ENCODE assay signal across 1 cellular context in the genomic region with DNA sequence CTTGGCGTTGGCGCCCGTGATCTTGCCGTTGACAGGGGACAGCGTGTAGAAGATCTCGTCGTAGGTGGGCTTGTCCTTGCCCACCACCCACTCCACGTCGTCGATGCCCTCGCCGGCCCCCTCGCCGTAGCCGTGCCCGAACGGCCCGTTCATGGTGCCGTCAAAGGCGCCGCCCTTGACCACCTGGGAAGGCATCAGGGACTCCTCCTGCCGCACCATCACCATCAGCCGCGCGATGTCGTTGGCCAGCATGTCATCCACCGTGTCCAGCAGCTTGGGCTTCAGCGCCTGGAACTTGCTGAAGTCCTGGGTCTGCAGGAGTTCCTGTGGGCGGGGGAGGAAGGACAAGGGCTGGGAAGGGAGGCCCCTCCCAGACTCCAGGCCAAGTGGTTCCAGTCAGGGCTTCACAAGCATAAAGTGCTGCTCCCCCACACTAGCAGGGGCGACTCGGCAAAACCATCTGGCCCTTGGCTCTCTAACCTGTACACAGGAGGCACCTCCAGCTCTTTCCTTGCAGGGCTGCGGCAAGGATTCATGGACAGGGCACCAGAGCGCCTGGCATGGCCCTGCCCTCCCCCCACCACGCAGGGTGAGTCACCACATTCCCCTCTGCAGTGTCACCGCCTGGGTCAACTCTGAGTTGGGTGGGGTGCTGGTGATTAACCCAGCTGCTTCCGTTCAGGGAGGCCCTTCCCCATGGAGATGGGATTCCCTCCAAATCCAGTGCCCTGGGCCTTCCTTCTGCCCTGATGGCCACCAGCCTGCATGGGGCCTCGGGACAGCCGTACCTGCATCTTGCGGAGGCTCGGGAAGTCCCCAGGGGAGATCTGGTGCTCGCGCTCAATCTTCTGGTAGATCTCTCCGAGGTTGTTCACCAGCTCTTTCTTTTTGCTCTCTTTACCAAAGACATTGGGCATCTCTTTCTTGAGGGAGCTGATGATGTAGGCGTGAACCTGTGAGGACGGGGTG.
A peak's percentile ranks its signal among the peaks of the same experiment; 100 is the strongest.
TF ChIP-seq lines count a peak whose summit lies in the region.

No MANE protein-coding gene starts in this region.

TF ChIP-seq in K562, 482 proteins besides CTCF, POLR2A, EP300 and RAD21 (continued from another document and continues in another):
- no peak for TF ChIP-seq PHB2 (IDR thresholded peaks at IDR 0.05; ENCODE audit: low read depth)
- TF ChIP-seq, protein P1, sequence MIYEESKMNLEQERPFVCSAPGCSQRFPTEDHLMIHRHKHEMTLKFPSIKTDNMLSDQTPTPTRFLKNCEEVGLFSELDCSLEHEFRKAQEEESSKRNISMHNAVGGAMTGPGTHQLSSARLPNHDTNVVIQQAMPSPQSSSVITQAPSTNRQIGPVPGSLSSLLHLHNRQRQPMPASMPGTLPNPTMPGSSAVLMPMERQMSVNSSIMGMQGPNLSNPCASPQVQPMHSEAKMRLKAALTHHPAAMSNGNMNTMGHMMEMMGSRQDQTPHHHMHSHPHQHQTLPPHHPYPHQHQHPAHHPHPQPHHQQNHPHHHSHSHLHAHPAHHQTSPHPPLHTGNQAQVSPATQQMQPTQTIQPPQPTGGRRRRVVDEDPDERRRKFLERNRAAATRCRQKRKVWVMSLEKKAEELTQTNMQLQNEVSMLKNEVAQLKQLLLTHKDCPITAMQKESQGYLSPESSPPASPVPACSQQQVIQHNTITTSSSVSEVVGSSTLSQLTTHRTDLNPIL (CRISPR knock-in tag; IDR thresholded peaks at IDR 0.05): no peak
- TF ChIP-seq PTTG1 (tag; IDR thresholded peaks at IDR 0.05; ENCODE audit: low read depth): no peak
- TF ChIP-seq MEF2A (IDR thresholded peaks at IDR 0.05; ENCODE audit: control insufficient read depth, low read depth, low read length): no peak
- no peak for TF ChIP-seq SMAD2 (IDR thresholded peaks at IDR 0.05; ENCODE audit: low read depth, low read length)
- no peak for TF ChIP-seq ZKSCAN3 (CRISPR knock-in tag; IDR thresholded peaks at IDR 0.05)
- no peak for TF ChIP-seq MEF2D (tag; conservative IDR thresholded peaks at IDR 0.05; ENCODE audit: low read depth)
- no peak; the same call in 1 of the 2 replicates for TF ChIP-seq MAFK (IDR thresholded peaks at IDR 0.05; ENCODE audit: low read length)
- TF ChIP-seq, protein P2, sequence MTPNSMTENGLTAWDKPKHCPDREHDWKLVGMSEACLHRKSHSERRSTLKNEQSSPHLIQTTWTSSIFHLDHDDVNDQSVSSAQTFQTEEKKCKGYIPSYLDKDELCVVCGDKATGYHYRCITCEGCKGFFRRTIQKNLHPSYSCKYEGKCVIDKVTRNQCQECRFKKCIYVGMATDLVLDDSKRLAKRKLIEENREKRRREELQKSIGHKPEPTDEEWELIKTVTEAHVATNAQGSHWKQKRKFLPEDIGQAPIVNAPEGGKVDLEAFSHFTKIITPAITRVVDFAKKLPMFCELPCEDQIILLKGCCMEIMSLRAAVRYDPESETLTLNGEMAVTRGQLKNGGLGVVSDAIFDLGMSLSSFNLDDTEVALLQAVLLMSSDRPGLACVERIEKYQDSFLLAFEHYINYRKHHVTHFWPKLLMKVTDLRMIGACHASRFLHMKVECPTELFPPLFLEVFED (CRISPR knock-in tag; conservative IDR thresholded peaks at IDR 0.05): no peak
- TF ChIP-seq GTF2E2 (tag; IDR thresholded peaks at IDR 0.05): no peak
- 0 out of 4 replicates have a peak, but pooled peaks of 1 of the 2 experiments have one; percentile 3 for TF ChIP-seq SIN3A (IDR thresholded peaks at IDR 0.05; ENCODE audit: borderline replicate concordance in 2 of 2, control insufficient read depth in 1 of 2, low read depth in 2 of 2, low read length in 2 of 2)
- no peak for TF ChIP-seq HNRNPH1 (optimal IDR thresholded peaks at IDR 0.05; ENCODE audit: low read depth, low read length)
- no peak for TF ChIP-seq PHF21A (IDR thresholded peaks at IDR 0.05; ENCODE audit: borderline replicate concordance, low read depth)
- TF ChIP-seq HOXB6 (CRISPR knock-in tag; IDR thresholded peaks at IDR 0.05; ENCODE audit: borderline replicate concordance): no peak
- TF ChIP-seq SETDB1 (IDR thresholded peaks at IDR 0.05; ENCODE audit: low read length): no peak
- peak; percentile 94 for TF ChIP-seq SMARCA4 (IDR thresholded peaks at IDR 0.05)
- TF ChIP-seq NBN (IDR thresholded peaks at IDR 0.05; ENCODE audit: low read depth): no peak
- TF ChIP-seq ZNF165 (CRISPR knock-in tag; IDR thresholded peaks at IDR 0.05; ENCODE audit: borderline replicate concordance): no peak
- TF ChIP-seq ZFP30 (CRISPR knock-in tag; IDR thresholded peaks at IDR 0.05; ENCODE audit: borderline replicate concordance): no peak
- TF ChIP-seq BCL6 (CRISPR knock-in tag; IDR thresholded peaks at IDR 0.05): no peak
- TF ChIP-seq GATAD2A (IDR thresholded peaks at IDR 0.05): peak; percentile 86
- TF ChIP-seq FOXJ3 (CRISPR knock-in tag; IDR thresholded peaks at IDR 0.05): no peak
- TF ChIP-seq SFPQ (IDR thresholded peaks at IDR 0.05; ENCODE audit: low read depth, low read length): no peak
- no peak for TF ChIP-seq KAT7 (CRISPR knock-in tag; IDR thresholded peaks at IDR 0.05; ENCODE audit: borderline replicate concordance)
- TF ChIP-seq, protein P3, sequence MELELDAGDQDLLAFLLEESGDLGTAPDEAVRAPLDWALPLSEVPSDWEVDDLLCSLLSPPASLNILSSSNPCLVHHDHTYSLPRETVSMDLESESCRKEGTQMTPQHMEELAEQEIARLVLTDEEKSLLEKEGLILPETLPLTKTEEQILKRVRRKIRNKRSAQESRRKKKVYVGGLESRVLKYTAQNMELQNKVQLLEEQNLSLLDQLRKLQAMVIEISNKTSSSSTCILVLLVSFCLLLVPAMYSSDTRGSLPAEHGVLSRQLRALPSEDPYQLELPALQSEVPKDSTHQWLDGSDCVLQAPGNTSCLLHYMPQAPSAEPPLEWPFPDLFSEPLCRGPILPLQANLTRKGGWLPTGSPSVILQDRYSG (tag; conservative IDR thresholded peaks at IDR 0.05; ENCODE audit: low read depth): no peak
- TF ChIP-seq, protein P4, sequence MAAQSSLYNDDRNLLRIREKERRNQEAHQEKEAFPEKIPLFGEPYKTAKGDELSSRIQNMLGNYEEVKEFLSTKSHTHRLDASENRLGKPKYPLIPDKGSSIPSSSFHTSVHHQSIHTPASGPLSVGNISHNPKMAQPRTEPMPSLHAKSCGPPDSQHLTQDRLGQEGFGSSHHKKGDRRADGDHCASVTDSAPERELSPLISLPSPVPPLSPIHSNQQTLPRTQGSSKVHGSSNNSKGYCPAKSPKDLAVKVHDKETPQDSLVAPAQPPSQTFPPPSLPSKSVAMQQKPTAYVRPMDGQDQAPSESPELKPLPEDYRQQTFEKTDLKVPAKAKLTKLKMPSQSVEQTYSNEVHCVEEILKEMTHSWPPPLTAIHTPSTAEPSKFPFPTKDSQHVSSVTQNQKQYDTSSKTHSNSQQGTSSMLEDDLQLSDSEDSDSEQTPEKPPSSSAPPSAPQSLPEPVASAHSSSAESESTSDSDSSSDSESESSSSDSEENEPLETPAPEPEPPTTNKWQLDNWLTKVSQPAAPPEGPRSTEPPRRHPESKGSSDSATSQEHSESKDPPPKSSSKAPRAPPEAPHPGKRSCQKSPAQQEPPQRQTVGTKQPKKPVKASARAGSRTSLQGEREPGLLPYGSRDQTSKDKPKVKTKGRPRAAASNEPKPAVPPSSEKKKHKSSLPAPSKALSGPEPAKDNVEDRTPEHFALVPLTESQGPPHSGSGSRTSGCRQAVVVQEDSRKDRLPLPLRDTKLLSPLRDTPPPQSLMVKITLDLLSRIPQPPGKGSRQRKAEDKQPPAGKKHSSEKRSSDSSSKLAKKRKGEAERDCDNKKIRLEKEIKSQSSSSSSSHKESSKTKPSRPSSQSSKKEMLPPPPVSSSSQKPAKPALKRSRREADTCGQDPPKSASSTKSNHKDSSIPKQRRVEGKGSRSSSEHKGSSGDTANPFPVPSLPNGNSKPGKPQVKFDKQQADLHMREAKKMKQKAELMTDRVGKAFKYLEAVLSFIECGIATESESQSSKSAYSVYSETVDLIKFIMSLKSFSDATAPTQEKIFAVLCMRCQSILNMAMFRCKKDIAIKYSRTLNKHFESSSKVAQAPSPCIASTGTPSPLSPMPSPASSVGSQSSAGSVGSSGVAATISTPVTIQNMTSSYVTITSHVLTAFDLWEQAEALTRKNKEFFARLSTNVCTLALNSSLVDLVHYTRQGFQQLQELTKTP (IDR thresholded peaks at IDR 0.05; ENCODE audit: low read depth in 1 of 2, partially characterized antibody in 2 of 2): no peak
- no peak for TF ChIP-seq MXI1 (IDR thresholded peaks at IDR 0.05; ENCODE audit: low read depth, low read length)
- no peak for TF ChIP-seq ZNF586 (CRISPR knock-in tag; conservative IDR thresholded peaks at IDR 0.05)
- TF ChIP-seq SUPT5H (IDR thresholded peaks at IDR 0.05): no peak
- TF ChIP-seq, protein P5, sequence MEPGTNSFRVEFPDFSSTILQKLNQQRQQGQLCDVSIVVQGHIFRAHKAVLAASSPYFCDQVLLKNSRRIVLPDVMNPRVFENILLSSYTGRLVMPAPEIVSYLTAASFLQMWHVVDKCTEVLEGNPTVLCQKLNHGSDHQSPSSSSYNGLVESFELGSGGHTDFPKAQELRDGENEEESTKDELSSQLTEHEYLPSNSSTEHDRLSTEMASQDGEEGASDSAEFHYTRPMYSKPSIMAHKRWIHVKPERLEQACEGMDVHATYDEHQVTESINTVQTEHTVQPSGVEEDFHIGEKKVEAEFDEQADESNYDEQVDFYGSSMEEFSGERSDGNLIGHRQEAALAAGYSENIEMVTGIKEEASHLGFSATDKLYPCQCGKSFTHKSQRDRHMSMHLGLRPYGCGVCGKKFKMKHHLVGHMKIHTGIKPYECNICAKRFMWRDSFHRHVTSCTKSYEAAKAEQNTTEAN (CRISPR knock-in tag; IDR thresholded peaks at IDR 0.05): no peak
- TF ChIP-seq TBP (optimal IDR thresholded peaks at IDR 0.05; ENCODE audit: low read depth, low read length): no peak
- TF ChIP-seq ZNF280B (CRISPR knock-in tag; IDR thresholded peaks at IDR 0.05): no peak
- TF ChIP-seq HMGN3 (IDR thresholded peaks at IDR 0.05; ENCODE audit: borderline replicate concordance, extremely low read depth, insufficient read length, low read depth, low read length): peak; percentile 49
- TF ChIP-seq NELFE (IDR thresholded peaks at IDR 0.05; ENCODE audit: insufficient read depth, insufficient read length): no peak
- TF ChIP-seq NR4A1 (CRISPR knock-in tag; IDR thresholded peaks at IDR 0.05): no peak
- no peak for TF ChIP-seq NR4A1 (tag; IDR thresholded peaks at IDR 0.05)
- TF ChIP-seq RBM34 (IDR thresholded peaks at IDR 0.05; ENCODE audit: borderline replicate concordance, insufficient read depth, low read length): no peak
- peak; percentile 68 for TF ChIP-seq JUNB (CRISPR knock-in tag; conservative IDR thresholded peaks at IDR 0.05)
- no peak for TF ChIP-seq ZC3H11A (IDR thresholded peaks at IDR 0.05; ENCODE audit: low read depth, low read length)
- no peak for TF ChIP-seq WHSC1 (IDR thresholded peaks at IDR 0.05; ENCODE audit: low read length)
- TF ChIP-seq ZKSCAN1 (IDR thresholded peaks at IDR 0.05; ENCODE audit: low read depth, low read length): 0 out of 2 replicates have a peak, but pooled peaks have one; percentile 9
